22 cellular contexts compared by ENCODE assay signal in the genomic region with DNA sequence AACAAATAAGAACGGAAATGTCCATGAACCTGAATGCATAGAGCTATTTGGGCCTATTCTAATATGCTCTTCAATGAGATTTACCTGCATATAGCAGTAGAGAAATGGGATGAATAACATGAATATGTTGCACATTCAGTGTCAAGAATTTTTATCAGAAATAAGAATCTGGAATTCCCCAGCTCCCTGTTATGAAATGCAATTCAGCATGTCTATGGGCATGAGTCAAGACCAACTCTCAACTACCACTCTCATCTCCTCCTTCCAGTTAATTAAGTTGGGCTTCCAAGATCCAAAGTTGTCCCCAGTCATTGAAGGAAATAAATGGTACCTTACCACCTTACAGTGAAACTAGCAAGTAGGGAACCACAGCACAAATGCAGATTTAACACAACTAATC.
DNase-seq lines count a peak whose midpoint lies in the region; ATAC-seq and TF ChIP-seq lines count a peak whose summit lies in the region.
"Had no signal": no experiment of that assay in that cellular context is flagged by ENCODE, and none has a peak within 500 bp of the region (broad histone marks: within the 10 kb centered on the region; RNA-seq: fewer than 3 reads in every experiment).

No MANE protein-coding gene starts in this region.

- H4K20me1 ChIP-seq in IMR-90 (ENCODE audit: insufficient read depth, low read length): no peaks in the 10 kb centered on the region

- H2BK5ac ChIP-seq in IMR-90 (ENCODE audit: low read depth, low read length, poor library complexity, severe bottlenecking): no peak overlapping the region

- H4K5ac ChIP-seq in IMR-90 (ENCODE audit: low read depth, low read length): no peak overlapping the region

- no CpG with 5 or more reads among the region's 1 CpG for WGBS in IMR-90 (ENCODE audit: extremely low coverage in 2 of 2, insufficient read length in 1 of 2), 2 experiments

- no peak overlapping the region for H3K4me3 Mint-ChIP-seq in activated CD8-positive, alpha-beta T cell treated with anti-CD3 and anti-CD28 coated beads, Interleukin-2, amount 10 ng/mL, durations not matched to agents 7 days and 5 days
- H3K4me3 Mint-ChIP-seq in activated CD4-positive, alpha-beta T cell treated with anti-CD3 and anti-CD28 coated beads, Interleukin-2, amount 10 ng/mL, durations not matched to agents 24 days and 14 days: no peak overlapping the region

- H3K4me2 ChIP-seq in IMR-90 (ENCODE audit: low read depth, low read length): no peak overlapping the region
- H3K4me2 ChIP-seq: A549 had no signal

- H3K27ac Mint-ChIP-seq in activated CD8-positive, alpha-beta T cell treated with anti-CD3 and anti-CD28 coated beads, Interleukin-2, amount 10 ng/mL, durations not matched to agents 7 days and 5 days: no peak overlapping the region
- no peak overlapping the region for H3K27ac Mint-ChIP-seq in activated CD4-positive, alpha-beta T cell treated with anti-CD3 and anti-CD28 coated beads, Interleukin-2, amount 10 ng/mL, durations not matched to agents 24 days and 14 days

- H3K4me1 Mint-ChIP-seq in activated CD8-positive, alpha-beta T cell treated with anti-CD3 and anti-CD28 coated beads, Interleukin-2, amount 10 ng/mL, durations not matched to agents 7 days and 5 days (ENCODE audit: low read depth): no peaks in the 10 kb centered on the region
- H3K4me1 Mint-ChIP-seq in activated CD4-positive, alpha-beta T cell treated with anti-CD3 and anti-CD28 coated beads, Interleukin-2, amount 10 ng/mL, durations not matched to agents 24 days and 14 days: no peaks in the 10 kb centered on the region

- dilution Hi-C loops in IMR-90 (cut with HindIII; ENCODE audit: low sequenced_read_pairs, unreplicated experiment): no loop called here

- no peak overlapping the region for H2AFZ ChIP-seq in IMR-90 (replicated peaks; ENCODE audit: low read length, poor library complexity)

- H3K27me3 Mint-ChIP-seq in activated CD8-positive, alpha-beta T cell treated with anti-CD3 and anti-CD28 coated beads, Interleukin-2, amount 10 ng/mL, durations not matched to agents 7 days and 5 days (ENCODE audit: low read depth): no peaks in the 10 kb centered on the region
- H3K27me3 Mint-ChIP-seq in activated CD4-positive, alpha-beta T cell treated with anti-CD3 and anti-CD28 coated beads, Interleukin-2, amount 10 ng/mL, durations not matched to agents 24 days and 14 days: peaks cover 1% of the 10 kb centered on the region

- in situ Hi-C loops in IMR-90 (cut with MboI; ENCODE audit: low sequenced_read_pairs): no loop called here

- H4K91ac ChIP-seq in IMR-90 (ENCODE audit: insufficient read depth, low read depth, low read length): no peak overlapping the region

- DNase-seq in AG08396 (ENCODE audit: low spot score): peak; percentile 6
- DNase-seq in IMR-90: peak; percentile 35
- peak; percentile 47 for DNase-seq in choroid plexus epithelial cell (ENCODE audit: low read depth)
- peak; percentile 15 for DNase-seq in kidney tubule cell (ENCODE audit: low spot score)
- DNase-seq in activated CD8-positive, alpha-beta T cell treated with anti-CD3 and anti-CD28 coated beads, Interleukin-2, amount 10 ng/mL, durations not matched to agents 7 days and 5 days: no peak
- no peak for DNase-seq in NCI-H2196 treated with DMSO at 0.1 percent for 48 hours (lab: John Stamatoyannopoulos, UW; ENCODE audit: unreplicated experiment)
- DNase-seq in activated CD4-positive, alpha-beta T cell treated with anti-CD3 and anti-CD28 coated beads, Interleukin-2, amount 10 ng/mL, durations not matched to agents 24 days and 14 days: no peak
- DNase-seq: C1 segment of cervical spinal cord, DND-41, GF-D8, KG1, NCI-H1417, NCI-H187, NCI-H2107, NCI-H2227 treated with DMSO at 0.1 percent for 48 hours, NCI-H524, NCI-H82, SHP77 had no signal

- no peak overlapping the region for H4K8ac ChIP-seq in IMR-90 (ENCODE audit: low read depth in 2 of 2, low read length in 2 of 2)

- H2AK5ac ChIP-seq in IMR-90 (ENCODE audit: low read depth, low read length): no peak overlapping the region

- TF ChIP-seq CTCF in IMR-90 (conservative IDR thresholded peaks at IDR 0.05; ENCODE audit: low read depth, low read length) (no peak), choroid plexus epithelial cell (conservative IDR thresholded peaks at IDR 0.05; ENCODE audit: low read depth, low read length) (no peak)

- H3K9me1 ChIP-seq in IMR-90 (ENCODE audit: insufficient read depth, low read length): no peaks in the 10 kb centered on the region

- H3K4me3 ChIP-seq in IMR-90 (ENCODE audit: insufficient read depth, low read depth, low read length): no peak overlapping the region
- H3K4me3 ChIP-seq in choroid plexus epithelial cell (ENCODE audit: low read depth, low read length): no peak overlapping the region
- H3K4me3 ChIP-seq: A549, GM12878, SK-N-MC had no signal

- H3K27ac ChIP-seq in IMR-90 (ENCODE audit: insufficient read depth, low read length): no peak overlapping the region
- H3K27ac ChIP-seq: A549, SK-N-MC had no signal

- H3K14ac ChIP-seq in IMR-90 (replicated peaks; ENCODE audit: low read depth, low read length): no peak overlapping the region

- ATAC-seq in IMR-90 (ENCODE audit: low read depth): no peak
- no peak for ATAC-seq in activated CD8-positive, alpha-beta T cell treated with anti-CD3 and anti-CD28 coated beads, Interleukin-2, amount 10 ng/mL, durations not matched to agents 7 days and 5 days
- ATAC-seq: A549, GM12878, HepG2 had no signal

- H2BK15ac ChIP-seq in IMR-90 (ENCODE audit: low read depth, low read length): no peak overlapping the region

- TF ChIP-seq RAD21 in IMR-90 (IDR thresholded peaks at IDR 0.05; ENCODE audit: low read length): no peak

- no peak overlapping the region for H2BK120ac ChIP-seq in IMR-90 (ENCODE audit: low read depth, low read length)

- H2AK9ac ChIP-seq in IMR-90 (replicated peaks; ENCODE audit: low read depth, low read length, poor library complexity): no peak overlapping the region

- CTCF ChIA-PET in IMR-90 (lab: Yijun Ruan, JAX): no interaction called here
- CTCF ChIA-PET in activated CD8-positive, alpha-beta T cell treated with anti-CD3 and anti-CD28 coated beads, Interleukin-2, amount 10 ng/mL, durations not matched to agents 7 days and 5 days (lab: Charles Lee): no interaction called here

- POLR2A ChIA-PET in IMR-90 (lab: Charles Lee; ENCODE audit: unreplicated experiment): no interaction called here
- POLR2A ChIA-PET in activated CD8-positive, alpha-beta T cell treated with anti-CD3 and anti-CD28 coated beads, Interleukin-2, amount 10 ng/mL, durations not matched to agents 7 days and 5 days (lab: Charles Lee): no interaction called here

- H3K9me3 ChIP-seq in IMR-90 (ENCODE audit: control insufficient read depth, insufficient read depth, low read length): peaks cover 3% of the 10 kb centered on the region; the same call in 1 of the 2 replicates
- H3K9me3 ChIP-seq: A549 had no signal

- H3K9ac ChIP-seq in IMR-90 (ENCODE audit: low read depth, low read length): no peak overlapping the region

- intact Hi-C loops in IMR-90 (cut with micrococcal nuclease): no loop called here
- intact Hi-C loops in activated CD4-positive, alpha-beta T cell treated with anti-CD3 and anti-CD28 coated beads, Interleukin-2, amount 10 ng/mL, durations not matched to agents 24 days and 14 days (cut with micrococcal nuclease): no loop called here

- no peaks in the 10 kb centered on the region for H3K79me1 ChIP-seq in IMR-90 (ENCODE audit: low read depth in 1 of 2, low read length in 2 of 2)

- no peak overlapping the region for H3K18ac ChIP-seq in IMR-90 (ENCODE audit: low read depth, low read length)

- no peak for TF ChIP-seq POLR2A in IMR-90 (IDR thresholded peaks at IDR 0.05; ENCODE audit: low read depth, low read length)

- no peaks in the 10 kb centered on the region for H3K4me1 ChIP-seq in IMR-90 (ENCODE audit: control insufficient read depth, insufficient read depth, low read length)
- H3K4me1 ChIP-seq: A549 had no signal

- H2BK20ac ChIP-seq in IMR-90 (ENCODE audit: low read depth, low read length): no peak overlapping the region

- BruUV-seq in IMR-90 (replicated peaks; lab: Mats Ljungman, UMichigan): no TSS peak

- H3K9me3 Mint-ChIP-seq in activated CD8-positive, alpha-beta T cell treated with anti-CD3 and anti-CD28 coated beads, Interleukin-2, amount 10 ng/mL, durations not matched to agents 7 days and 5 days (ENCODE audit: insufficient read depth): no peaks in the 10 kb centered on the region
- H3K9me3 Mint-ChIP-seq in activated CD4-positive, alpha-beta T cell treated with anti-CD3 and anti-CD28 coated beads, Interleukin-2, amount 10 ng/mL, durations not matched to agents 24 days and 14 days: no peaks in the 10 kb centered on the region

- no peaks in the 10 kb centered on the region for H3K27me3 ChIP-seq in IMR-90 (ENCODE audit: control insufficient read depth, insufficient read depth, low read length)

- H3K36me3 ChIP-seq in IMR-90 (ENCODE audit: control insufficient read depth, insufficient read depth, low read length): no peaks in the 10 kb centered on the region

- H3K4ac ChIP-seq in IMR-90 (ENCODE audit: low read depth, low read length): no peak overlapping the region

- H3K36me3 Mint-ChIP-seq in activated CD8-positive, alpha-beta T cell treated with anti-CD3 and anti-CD28 coated beads, Interleukin-2, amount 10 ng/mL, durations not matched to agents 7 days and 5 days (ENCODE audit: low read depth): no peaks in the 10 kb centered on the region
- no peaks in the 10 kb centered on the region for H3K36me3 Mint-ChIP-seq in activated CD4-positive, alpha-beta T cell treated with anti-CD3 and anti-CD28 coated beads, Interleukin-2, amount 10 ng/mL, durations not matched to agents 24 days and 14 days (ENCODE audit: low read depth)

- H3K56ac ChIP-seq in IMR-90 (ENCODE audit: extremely low read depth, insufficient read depth, low read length): no peak overlapping the region

- H3K23ac ChIP-seq in IMR-90 (ENCODE audit: low read depth, low read length): no peak overlapping the region

TF ChIP-seq in IMR-90, 13 proteins besides CTCF, POLR2A, EP300 and RAD21 (continues in another document):
- TF ChIP-seq MAZ (IDR thresholded peaks at IDR 0.05; ENCODE audit: borderline replicate concordance, low read depth, low read length) (no peak), MXI1 (IDR thresholded peaks at IDR 0.05; ENCODE audit: borderline replicate concordance, low read depth, low read length) (no peak), FOS (IDR thresholded peaks at IDR 0.05; ENCODE audit: low read depth, low read length) (no peak), NFE2L2 (IDR thresholded peaks at IDR 0.05; ENCODE audit: low read depth, low read length) (no peak), RCOR1 (IDR thresholded peaks at IDR 0.05; ENCODE audit: insufficient replicate concordance, low read length) (no peak)
- TF ChIP-seq, protein P1, sequence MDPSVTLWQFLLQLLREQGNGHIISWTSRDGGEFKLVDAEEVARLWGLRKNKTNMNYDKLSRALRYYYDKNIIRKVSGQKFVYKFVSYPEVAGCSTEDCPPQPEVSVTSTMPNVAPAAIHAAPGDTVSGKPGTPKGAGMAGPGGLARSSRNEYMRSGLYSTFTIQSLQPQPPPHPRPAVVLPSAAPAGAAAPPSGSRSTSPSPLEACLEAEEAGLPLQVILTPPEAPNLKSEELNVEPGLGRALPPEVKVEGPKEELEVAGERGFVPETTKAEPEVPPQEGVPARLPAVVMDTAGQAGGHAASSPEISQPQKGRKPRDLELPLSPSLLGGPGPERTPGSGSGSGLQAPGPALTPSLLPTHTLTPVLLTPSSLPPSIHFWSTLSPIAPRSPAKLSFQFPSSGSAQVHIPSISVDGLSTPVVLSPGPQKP (IDR thresholded peaks at IDR 0.05; ENCODE audit: borderline replicate concordance, low read depth, low read length): no peak

Comparison
In these comparisons a context has a peak if more than half of its experiments do, and no peak if none do; other contexts are left out.
1. DNase-seq: peak in AG08396 (single experiment), IMR-90 (single experiment), choroid plexus epithelial cell (single experiment) and kidney tubule cell (single experiment); none in activated CD8-positive, alpha-beta T cell treated with anti-CD3 and anti-CD28 coated beads, Interleukin-2, amount 10 ng/mL, durations not matched to agents 7 days and 5 days (single experiment), NCI-H2196 treated with DMSO at 0.1 percent for 48 hours (single experiment) and activated CD4-positive, alpha-beta T cell treated with anti-CD3 and anti-CD28 coated beads, Interleukin-2, amount 10 ng/mL, durations not matched to agents 24 days and 14 days (single experiment).